Comparison of ENCODE assay signal across 8 cellular contexts in genomic region chr18:77133051-77133919, GRCh38. TPM values are rescaled to one million over a fixed set of nuclear protein-coding genes. Genes with fewer than 3 reads are reported as not detected.
DNase-seq lines count a peak whose midpoint lies in the region; ATAC-seq and TF ChIP-seq lines count a peak whose summit lies in the region.

No MANE protein-coding gene starts in this region.

- no peaks in the 10 kb centered on the region for H3K9me3 ChIP-seq in Caco-2
- no peaks in the 10 kb centered on the region for H3K9me3 ChIP-seq in KOPT-K1 (ENCODE audit: insufficient read depth, low read length, poor library complexity, severe bottlenecking)
- no peaks in the 10 kb centered on the region for H3K9me3 ChIP-seq in mammary epithelial cell (replicated peaks; ENCODE audit: insufficient read depth, low read length)

- 79% methylated on average over 28 of the region's 47 CpGs for WGBS in mammary epithelial cell (ENCODE audit: low coverage, missing lambda C conversion rate)
- WGBS in lower leg skin, 2 donors: 37 to 50% methylated on average over 26 to 31 of the region's 47 CpGs

- no peak for TF ChIP-seq POLR2A in lower leg skin (IDR thresholded peaks at IDR 0.05)

- TF ChIP-seq CTCF in Caco-2 (IDR thresholded peaks at IDR 0.05; ENCODE audit: insufficient read depth in 1 of 2, low read depth in 1 of 2, low read length in 1 of 2, severe bottlenecking in 1 of 2, unreplicated experiment in 1 of 2): no peak
- TF ChIP-seq CTCF in mammary epithelial cell (conservative IDR thresholded peaks at IDR 0.05 in 1 of 2, IDR thresholded peaks at IDR 0.05 in 1 of 2; ENCODE audit: extremely low read depth in 1 of 2, insufficient read depth in 1 of 2, low read depth in 1 of 2, low read length in 2 of 2): no peak
- TF ChIP-seq CTCF in lower leg skin (IDR thresholded peaks at IDR 0.05): no peak
- no peak for TF ChIP-seq CTCF in type B pancreatic cell (conservative IDR thresholded peaks at IDR 0.05)

- BruUV-seq in Caco-2 (replicated peaks; lab: Mats Ljungman, UMichigan): no TSS peak
- BruUV-seq in mammary epithelial cell (replicated peaks; lab: Mats Ljungman, UMichigan): no TSS peak

- peak overlapping the region; percentile 93 for H3K4me2 ChIP-seq in mammary epithelial cell (ENCODE audit: insufficient read depth, low read depth, low read length)

- ATAC-seq in HG03460 (IDR thresholded peaks at IDR 0.05; ENCODE audit: unreplicated experiment) (no peak), GM19328 (IDR thresholded peaks at IDR 0.05; ENCODE audit: unreplicated experiment) (no peak)

- CTCF ChIA-PET in Caco-2 (lab: Charles Lee): interaction anchor here (0.7 to 2.0 kb wide), 2 partner anchors 63 to 79 kb away, joined by 4 to 6 read pairs; no protein-coding TSS in a partner anchor
- CTCF ChIA-PET in mammary epithelial cell (lab: Charles Lee; ENCODE audit: low non-redundant PET): no interaction called here

- POLR2A ChIA-PET in Caco-2 (lab: Charles Lee): interaction anchor here (1.0 to 2.1 kb wide), 2 partner anchors 11 to 18 kb away, joined by 3 to 9 read pairs; no protein-coding TSS in a partner anchor

- H3K27me3 ChIP-seq in Caco-2 (replicated peaks; ENCODE audit: control insufficient read depth, insufficient read depth, low read length): no peaks in the 10 kb centered on the region
- H3K27me3 ChIP-seq in mammary epithelial cell (ENCODE audit: insufficient read depth, low read length): no peaks in the 10 kb centered on the region

- H3K27me3 Mint-ChIP-seq in Caco-2 (ENCODE audit: insufficient read depth, unreplicated experiment): no peaks in the 10 kb centered on the region
- H3K27me3 Mint-ChIP-seq in type B pancreatic cell: peaks cover 49% of the 10 kb centered on the region

- H3K4me1 Mint-ChIP-seq in Caco-2 (ENCODE audit: low read depth, unreplicated experiment): no peaks in the 10 kb centered on the region
- H3K4me1 Mint-ChIP-seq in type B pancreatic cell (ENCODE audit: unreplicated experiment): peaks cover 24% of the 10 kb centered on the region

- DNase-seq in Caco-2 (peak in 1 of 2 experiments; percentile 26), mammary epithelial cell (no peak), lower leg skin (ENCODE audit: low spot score in 2 of 2) (peak in 1 of 2 donors; percentile 94), type B pancreatic cell (ENCODE audit: extremely low spot score, unreplicated experiment) (peak; percentile 70), SW 1271 (lab: John Stamatoyannopoulos, UW) (no peak)

- H3K4me3 Mint-ChIP-seq in Caco-2 (ENCODE audit: unreplicated experiment): peak overlapping the region; percentile 59
- peak overlapping the region; percentile 85 for H3K4me3 Mint-ChIP-seq in type B pancreatic cell

- in situ Hi-C loops in mammary epithelial cell (cut with MboI; ENCODE audit: low sequenced_read_pairs in 2 of 2): no loop called here

- intact Hi-C loops in Caco-2 (cut with micrococcal nuclease; ENCODE audit: unreplicated experiment): loop anchor here (2.0 to 5.0 kb wide), 3 partner anchors 44 to 79 kb away; no protein-coding TSS in a partner anchor
- intact Hi-C loops in mammary epithelial cell (cut with micrococcal nuclease): loop anchor here (2.0 to 10.0 kb wide), 5 partner anchors 66 to 328 kb away; no protein-coding TSS in a partner anchor
- intact Hi-C loops in lower leg skin (cut with DNase I; ENCODE audit: low total_unique reads): no loop called here

- dilution Hi-C loops in mammary epithelial cell (cut with HindIII; ENCODE audit: low sequenced_read_pairs): no loop called here

- H3K4me1 ChIP-seq in Caco-2 (no peaks in the 10 kb centered on the region), mammary epithelial cell (ENCODE audit: insufficient read depth, low read length) (peaks cover 30% of the 10 kb centered on the region)

- H3K79me2 ChIP-seq in mammary epithelial cell (ENCODE audit: insufficient read depth, low read length): peaks cover 32% of the 10 kb centered on the region

- H2AFZ ChIP-seq in mammary epithelial cell (ENCODE audit: low read depth, low read length): peak overlapping the region; percentile 95

- H3K36me3 Mint-ChIP-seq in Caco-2 (ENCODE audit: insufficient read depth, unreplicated experiment) (no peaks in the 10 kb centered on the region), type B pancreatic cell (peaks cover 6% of the 10 kb centered on the region)

- peak overlapping the region; percentile 48 for H3K4me3 ChIP-seq in Caco-2 (ENCODE audit: low read depth, low read length)
- peak overlapping the region; percentile 53 to 76 (median 74) for H3K4me3 ChIP-seq in mammary epithelial cell (replicated peaks in 1 of 3; ENCODE audit: insufficient read depth in 1 of 3, low read depth in 2 of 3, low read length in 3 of 3)
- H3K4me3 ChIP-seq in lower leg skin (ENCODE audit: low read depth, poor library complexity, severe bottlenecking): peak overlapping the region; percentile 90

- H3K9me3 Mint-ChIP-seq in Caco-2 (ENCODE audit: unreplicated experiment) (no peaks in the 10 kb centered on the region), type B pancreatic cell (no peaks in the 10 kb centered on the region)

- no peaks in the 10 kb centered on the region for H4K20me1 ChIP-seq in mammary epithelial cell (ENCODE audit: insufficient read depth, low read length)

- H3K27ac Mint-ChIP-seq in Caco-2 (ENCODE audit: unreplicated experiment): no peak overlapping the region
- H3K27ac Mint-ChIP-seq in type B pancreatic cell: peak overlapping the region; percentile 39

- H3K27ac ChIP-seq in KOPT-K1 (ENCODE audit: low read depth, low read length, poor library complexity, severe bottlenecking) (peak overlapping the region; percentile 65), mammary epithelial cell (ENCODE audit: insufficient read depth, low read depth, low read length) (peak overlapping the region; percentile 95)

- H3K36me3 ChIP-seq in Caco-2 (ENCODE audit: control insufficient read depth, insufficient read depth, low read length) (no peaks in the 10 kb centered on the region), KOPT-K1 (ENCODE audit: insufficient read depth, low read length) (no peaks in the 10 kb centered on the region), mammary epithelial cell (ENCODE audit: insufficient read depth, low read length) (no peaks in the 10 kb centered on the region)

- H3K9ac ChIP-seq in mammary epithelial cell (ENCODE audit: insufficient read depth, low read length): peak overlapping the region; percentile 46

RNA-seq across cellular contexts. Expression of gene MBP, which starts 0.7 kb away (rescaled TPM):
- total RNA-seq in Caco-2 (2022): 7.9 and 11.4 TPM in 2 replicates
- 10 to 100 TPM; 30.7 to 43.3 TPM for total RNA-seq in mammary epithelial cell
- polyA plus RNA-seq in mammary epithelial cell: 17.2 TPM
- 45.9 TPM for polyA minus RNA-seq in mammary epithelial cell
- 10 to 100 TPM; 45.0 to 60.0 (median 51.9) TPM for total RNA-seq in lower leg skin
- total RNA-seq in type B pancreatic cell (ENCODE audit: low replicate concordance): 14.5 and 34.0 TPM in 2 replicates
